In the genomic region with DNA sequence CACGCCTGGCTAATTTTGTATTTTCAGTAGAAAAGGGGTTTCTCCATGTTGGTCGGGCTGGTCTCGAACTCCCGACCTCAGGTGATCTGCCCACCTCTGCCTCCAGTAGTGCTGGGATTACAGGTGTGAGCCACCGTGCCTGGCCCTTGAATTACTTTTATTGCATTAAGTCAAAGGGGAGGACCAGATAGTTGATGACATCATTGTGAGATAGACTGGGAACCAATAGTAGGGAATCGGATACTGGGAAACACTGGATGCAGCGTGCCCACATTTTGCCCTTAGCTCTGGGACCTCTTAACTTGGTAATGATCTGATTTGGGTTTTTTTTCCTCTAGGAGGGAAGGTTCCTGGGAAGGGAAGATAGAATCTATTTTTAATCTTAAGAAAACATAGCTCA, we compare ENCODE assay signal across 1 cellular context.
TF ChIP-seq lines count a peak whose summit lies in the region.

No MANE protein-coding gene starts in this region.

TF ChIP-seq in HepG2, 621 proteins besides CTCF, POLR2A, EP300 and RAD21 (continued from another document):
- TF ChIP-seq, protein P1, sequence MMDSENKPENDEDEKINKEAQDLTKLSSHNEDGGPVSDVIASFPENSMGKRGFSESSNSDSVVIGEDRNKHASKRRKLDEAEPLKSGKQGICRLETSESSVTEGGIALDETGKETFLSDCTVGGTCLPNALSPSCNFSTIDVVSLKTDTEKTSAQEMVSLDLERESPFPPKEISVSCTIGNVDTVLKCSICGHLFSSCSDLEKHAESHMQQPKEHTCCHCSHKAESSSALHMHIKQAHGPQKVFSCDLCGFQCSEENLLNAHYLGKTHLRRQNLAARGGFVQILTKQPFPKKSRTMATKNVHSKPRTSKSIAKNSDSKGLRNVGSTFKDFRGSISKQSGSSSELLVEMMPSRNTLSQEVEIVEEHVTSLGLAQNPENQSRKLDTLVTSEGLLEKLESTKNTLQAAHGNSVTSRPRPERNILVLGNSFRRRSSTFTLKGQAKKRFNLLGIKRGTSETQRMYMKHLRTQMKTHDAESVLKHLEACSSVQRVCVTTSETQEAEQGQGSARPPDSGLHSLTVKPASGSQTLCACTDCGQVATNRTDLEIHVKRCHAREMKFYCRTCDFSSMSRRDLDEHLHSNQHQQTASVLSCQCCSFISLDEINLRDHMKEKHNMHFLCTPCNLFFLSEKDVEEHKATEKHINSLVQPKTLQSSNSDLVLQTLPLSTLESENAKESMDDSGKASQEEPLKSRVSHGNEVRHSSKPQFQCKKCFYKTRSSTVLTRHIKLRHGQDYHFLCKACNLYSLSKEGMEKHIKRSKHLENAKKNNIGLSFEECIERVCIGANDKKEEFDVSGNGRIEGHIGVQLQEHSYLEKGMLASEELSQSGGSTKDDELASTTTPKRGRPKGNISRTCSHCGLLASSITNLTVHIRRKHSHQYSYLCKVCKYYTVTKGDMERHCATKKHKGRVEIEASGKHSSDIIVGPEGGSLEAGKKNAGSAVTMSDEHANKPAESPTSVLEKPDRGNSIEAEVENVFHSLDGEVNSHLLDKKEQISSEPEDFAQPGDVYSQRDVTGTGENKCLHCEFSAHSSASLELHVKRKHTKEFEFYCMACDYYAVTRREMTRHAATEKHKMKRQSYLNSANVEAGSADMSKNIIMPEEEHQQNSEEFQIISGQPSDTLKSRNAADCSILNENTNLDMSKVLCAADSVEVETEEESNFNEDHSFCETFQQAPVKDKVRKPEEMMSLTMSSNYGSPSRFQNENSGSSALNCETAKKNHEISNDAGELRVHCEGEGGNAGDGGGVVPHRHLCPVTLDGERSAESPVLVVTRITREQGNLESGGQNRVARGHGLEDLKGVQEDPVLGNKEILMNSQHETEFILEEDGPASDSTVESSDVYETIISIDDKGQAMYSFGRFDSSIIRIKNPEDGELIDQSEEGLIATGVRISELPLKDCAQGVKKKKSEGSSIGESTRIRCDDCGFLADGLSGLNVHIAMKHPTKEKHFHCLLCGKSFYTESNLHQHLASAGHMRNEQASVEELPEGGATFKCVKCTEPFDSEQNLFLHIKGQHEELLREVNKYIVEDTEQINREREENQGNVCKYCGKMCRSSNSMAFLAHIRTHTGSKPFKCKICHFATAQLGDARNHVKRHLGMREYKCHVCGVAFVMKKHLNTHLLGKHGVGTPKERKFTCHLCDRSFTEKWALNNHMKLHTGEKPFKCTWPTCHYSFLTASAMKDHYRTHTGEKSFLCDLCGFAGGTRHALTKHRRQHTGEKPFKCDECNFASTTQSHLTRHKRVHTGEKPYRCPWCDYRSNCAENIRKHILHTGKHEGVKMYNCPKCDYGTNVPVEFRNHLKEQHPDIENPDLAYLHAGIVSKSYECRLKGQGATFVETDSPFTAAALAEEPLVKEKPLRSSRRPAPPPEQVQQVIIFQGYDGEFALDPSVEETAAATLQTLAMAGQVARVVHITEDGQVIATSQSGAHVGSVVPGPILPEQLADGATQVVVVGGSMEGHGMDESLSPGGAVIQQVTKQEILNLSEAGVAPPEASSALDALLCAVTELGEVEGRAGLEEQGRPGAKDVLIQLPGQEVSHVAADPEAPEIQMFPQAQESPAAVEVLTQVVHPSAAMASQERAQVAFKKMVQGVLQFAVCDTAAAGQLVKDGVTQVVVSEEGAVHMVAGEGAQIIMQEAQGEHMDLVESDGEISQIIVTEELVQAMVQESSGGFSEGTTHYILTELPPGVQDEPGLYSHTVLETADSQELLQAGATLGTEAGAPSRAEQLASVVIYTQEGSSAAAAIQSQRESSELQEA (CRISPR knock-in tag; IDR thresholded peaks at IDR 0.05; ENCODE audit: not compliant biosample characterization): no peak
- TF ChIP-seq ATF7 (IDR thresholded peaks at IDR 0.05) (peak; percentile 88), ATF7 (CRISPR knock-in tag; IDR thresholded peaks at IDR 0.05) (no peak), JARID2 (CRISPR knock-in tag; IDR thresholded peaks at IDR 0.05; ENCODE audit: insufficient replicate concordance) (no peak)
TF ChIP-seq in HepG2: peak in this region for 1.
